In genomic region chrX:149314031-149314430, GRCh38 we compare ENCODE assay signal across 20 cellular contexts.
DNase-seq lines count a peak whose midpoint lies in the region; ATAC-seq and TF ChIP-seq lines count a peak whose summit lies in the region.
"Had no signal": no experiment of that assay in that cellular context is flagged by ENCODE, and none has a peak within 500 bp of the region (broad histone marks: within the 10 kb centered on the region; RNA-seq: fewer than 3 reads in every experiment).

No MANE protein-coding gene starts in this region.

- TF ChIP-seq CTCF in AG10803 (conservative IDR thresholded peaks at IDR 0.05; ENCODE audit: low read length) (no peak), astrocyte of the cerebellum (IDR thresholded peaks at IDR 0.05; ENCODE audit: low read depth, low read length, missing control alignments) (no peak), fibroblast of pulmonary artery (IDR thresholded peaks at IDR 0.05; ENCODE audit: low read length, missing control alignments) (no peak)

- H3K4me3 ChIP-seq in AG10803 (ENCODE audit: low read length) (no peak overlapping the region), astrocyte of the cerebellum (ENCODE audit: low read depth, low read length) (no peak overlapping the region), fibroblast of pulmonary artery (replicated peaks; ENCODE audit: low read depth, low read length) (no peak overlapping the region), rectal smooth muscle tissue (ENCODE audit: low read length) (no peak overlapping the region)
- H3K4me3 ChIP-seq: adrenal gland, dorsolateral prefrontal cortex, esophagus squamous epithelium had no signal

- ATAC-seq in HG03469 (IDR thresholded peaks at IDR 0.05; ENCODE audit: unreplicated experiment): no peak
- ATAC-seq: activated T-helper 17 cell treated with anti-CD3 and anti-CD28 coated beads, Interleukin-2, amount 50 U/mL, for 72 hours; left colon; stimulated activated naive CD8-positive, alpha-beta T cell treated with anti-CD3 and anti-CD28 coated beads, Interleukin-15, Interleukin-2, amounts not matched to agents 100 U/mL and 50 U/mL, for 24 hours had no signal

- no peaks in the 10 kb centered on the region for H3K27me3 ChIP-seq in rectal smooth muscle tissue (ENCODE audit: control insufficient read depth, insufficient read depth, low read length)
- H3K27me3 ChIP-seq: adrenal gland, esophagus squamous epithelium had no signal

- in situ Hi-C loops in astrocyte of the cerebellum (cut with HindIII; ENCODE audit: low sequenced_read_pairs): no loop called here

- peak; percentile 13 for DNase-seq in AG10803 (ENCODE audit: low read depth)
- peak; percentile 3 for DNase-seq in astrocyte of the cerebellum (ENCODE audit: low read depth)
- DNase-seq in fibroblast of pulmonary artery (ENCODE audit: low read depth): peak; percentile 27
- no peak for DNase-seq in activated CD4-positive, alpha-beta T cell treated with anti-CD3 and anti-CD28 coated beads for 1 hour
- no peak for DNase-seq in NCI-H1694 (lab: John Stamatoyannopoulos, UW)
- DNase-seq in NCI-H2029 (lab: John Stamatoyannopoulos, UW): no peak
- DNase-seq: Calu3; esophagus squamous epithelium; GF-D8; Kasumi-1; left colon; NCI-H146; NCI-H510A treated with DMSO at 0.1 percent for 48 hours; stimulated activated naive CD8-positive, alpha-beta T cell treated with anti-CD3 and anti-CD28 coated beads, Interleukin-15, Interleukin-2, amounts not matched to agents 100 U/mL and 50 U/mL, for 24 hours had no signal

- H3K36me3 ChIP-seq in rectal smooth muscle tissue (ENCODE audit: control insufficient read depth, insufficient read depth, low read length): no peaks in the 10 kb centered on the region
- H3K36me3 ChIP-seq: adrenal gland, esophagus squamous epithelium had no signal

- H3K27ac ChIP-seq in rectal smooth muscle tissue (ENCODE audit: low read depth, low read length): peak overlapping the region; percentile 32
- H3K27ac ChIP-seq: adrenal gland, dorsolateral prefrontal cortex, esophagus squamous epithelium, parathyroid adenoma had no signal

- peaks cover 2% of the 10 kb centered on the region for H3K4me1 ChIP-seq in rectal smooth muscle tissue (ENCODE audit: control insufficient read depth, insufficient read depth, low read length)
- H3K4me1 ChIP-seq: adrenal gland, esophagus squamous epithelium, parathyroid adenoma had no signal

- H3K9ac ChIP-seq in rectal smooth muscle tissue (ENCODE audit: low read length): no peak overlapping the region
- H3K9ac ChIP-seq: parathyroid adenoma had no signal

Comparison
In these comparisons a context has a peak if more than half of its experiments do, and no peak if none do; other contexts are left out.
1. DNase-seq: peak in AG10803 (single experiment), astrocyte of the cerebellum (single experiment) and fibroblast of pulmonary artery (single experiment); none in activated CD4-positive, alpha-beta T cell treated with anti-CD3 and anti-CD28 coated beads for 1 hour (single experiment), NCI-H1694 (single experiment) and NCI-H2029 (single experiment).